Comparison of ENCODE assay signal across 1 cellular context in genomic region chr10:71390921-71391690, GRCh38.
TF ChIP-seq lines count a peak whose summit lies in the region.

No MANE protein-coding gene starts in this region.

TF ChIP-seq in H1, 55 proteins besides CTCF, POLR2A, EP300 and RAD21:
- TF ChIP-seq USF2 (IDR thresholded peaks at IDR 0.05; ENCODE audit: low read length) (no peak), SIX5 (IDR thresholded peaks at IDR 0.05; ENCODE audit: low read depth, low read length) (no peak), CTBP2 (IDR thresholded peaks at IDR 0.05; ENCODE audit: borderline replicate concordance, insufficient read depth, insufficient read length, low read length) (no peak), HDAC6 (IDR thresholded peaks at IDR 0.05; ENCODE audit: low read depth, low read length) (no peak)
